1 cellular context compared by ENCODE assay signal in the genomic region with DNA sequence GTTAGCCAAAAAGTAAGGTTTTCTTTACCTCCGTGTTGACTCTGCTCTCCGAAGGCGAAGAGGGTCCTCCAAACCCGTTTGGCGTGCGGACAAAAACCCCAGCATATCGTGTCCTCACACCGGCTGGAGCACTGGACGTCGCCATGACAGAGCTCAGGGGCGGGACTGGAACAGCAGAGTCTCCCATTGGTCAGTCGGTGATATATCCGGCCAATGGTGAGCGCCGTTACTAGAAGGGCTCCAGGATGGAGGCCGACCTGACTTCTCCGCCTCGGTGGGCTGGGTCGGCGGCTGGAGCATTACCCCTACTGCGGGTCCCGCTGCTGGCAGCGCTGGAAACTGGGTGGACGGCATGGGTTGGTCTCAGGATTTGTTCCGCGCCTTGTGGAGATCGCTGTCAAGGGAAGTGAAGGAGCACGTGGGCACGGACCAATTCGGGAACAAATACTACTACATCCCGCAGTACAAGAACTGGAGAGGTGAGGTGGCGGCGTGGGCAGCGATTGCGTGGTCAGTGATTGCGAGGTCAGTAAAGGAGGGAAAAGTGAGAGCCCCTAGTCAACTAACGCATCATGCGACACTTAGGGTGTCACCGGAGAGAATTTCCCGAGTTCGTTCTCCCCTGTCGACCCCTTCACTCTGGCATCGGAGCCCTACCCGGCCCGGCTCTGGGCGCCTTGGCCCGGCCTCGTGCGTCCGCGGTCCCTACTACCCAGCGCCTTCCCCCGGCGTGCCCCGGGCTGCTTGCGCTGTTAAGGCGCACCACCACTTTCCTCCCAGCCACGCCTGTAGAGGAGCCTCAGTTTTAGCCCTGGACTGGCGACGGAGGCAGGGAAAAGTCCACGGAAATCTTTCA.
A peak's percentile ranks its signal among the peaks of the same experiment; 100 is the strongest.
TF ChIP-seq lines count a peak whose summit lies in the region.

A gene with protein sequence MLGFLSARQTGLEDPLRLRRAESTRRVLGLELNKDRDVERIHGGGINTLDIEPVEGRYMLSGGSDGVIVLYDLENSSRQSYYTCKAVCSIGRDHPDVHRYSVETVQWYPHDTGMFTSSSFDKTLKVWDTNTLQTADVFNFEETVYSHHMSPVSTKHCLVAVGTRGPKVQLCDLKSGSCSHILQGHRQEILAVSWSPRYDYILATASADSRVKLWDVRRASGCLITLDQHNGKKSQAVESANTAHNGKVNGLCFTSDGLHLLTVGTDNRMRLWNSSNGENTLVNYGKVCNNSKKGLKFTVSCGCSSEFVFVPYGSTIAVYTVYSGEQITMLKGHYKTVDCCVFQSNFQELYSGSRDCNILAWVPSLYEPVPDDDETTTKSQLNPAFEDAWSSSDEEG (minus strand): TSS at position 167 of the 856 bp plus-strand sequence. CDS start 62 bp downstream, at position 105.
A gene with protein sequence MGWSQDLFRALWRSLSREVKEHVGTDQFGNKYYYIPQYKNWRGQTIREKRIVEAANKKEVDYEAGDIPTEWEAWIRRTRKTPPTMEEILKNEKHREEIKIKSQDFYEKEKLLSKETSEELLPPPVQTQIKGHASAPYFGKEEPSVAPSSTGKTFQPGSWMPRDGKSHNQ (plus strand): TSS at position 302 of the 856 bp plus-strand sequence. CDS start 51 bp downstream, at position 353.

TF ChIP-seq in HepG2, 621 proteins besides CTCF, POLR2A, EP300 and RAD21 (continued from another document and continues in another):
- TF ChIP-seq, protein P1, sequence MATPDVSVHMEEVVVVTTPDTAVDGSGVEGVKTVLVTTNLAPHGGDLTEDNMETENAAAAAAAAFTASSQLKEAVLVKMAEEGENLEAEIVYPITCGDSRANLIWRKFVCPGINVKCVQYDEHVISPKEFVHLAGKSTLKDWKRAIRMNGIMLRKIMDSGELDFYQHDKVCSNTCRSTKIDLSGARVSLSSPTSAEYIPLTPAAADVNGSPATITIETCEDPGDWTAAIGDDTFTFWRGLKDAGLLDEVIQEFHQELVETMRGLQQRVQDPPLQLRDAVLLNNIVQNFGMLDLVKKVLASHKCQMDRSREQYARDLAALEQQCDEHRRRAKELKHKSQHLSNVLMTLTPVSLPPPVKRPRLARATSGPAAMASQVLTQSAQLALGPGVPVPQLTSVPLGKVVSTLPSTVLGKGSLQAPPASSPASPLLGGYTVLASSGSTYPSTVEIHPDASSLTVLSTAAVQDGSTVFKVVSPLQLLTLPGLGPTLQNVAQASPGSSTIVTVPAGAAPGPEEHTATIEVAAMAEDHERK (CRISPR knock-in tag; IDR thresholded peaks at IDR 0.05; ENCODE audit: low read depth) = no peak
- TF ChIP-seq, protein P2, sequence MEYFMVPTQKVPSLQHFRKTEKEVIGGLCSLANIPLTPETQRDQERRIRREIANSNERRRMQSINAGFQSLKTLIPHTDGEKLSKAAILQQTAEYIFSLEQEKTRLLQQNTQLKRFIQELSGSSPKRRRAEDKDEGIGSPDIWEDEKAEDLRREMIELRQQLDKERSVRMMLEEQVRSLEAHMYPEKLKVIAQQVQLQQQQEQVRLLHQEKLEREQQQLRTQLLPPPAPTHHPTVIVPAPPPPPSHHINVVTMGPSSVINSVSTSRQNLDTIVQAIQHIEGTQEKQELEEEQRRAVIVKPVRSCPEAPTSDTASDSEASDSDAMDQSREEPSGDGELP (IDR thresholded peaks at IDR 0.05; ENCODE audit: borderline replicate concordance, low read depth) = peak; percentile 22; the same call in 1 of the 2 replicates
- TF ChIP-seq ZNF230 (CRISPR knock-in tag; IDR thresholded peaks at IDR 0.05) (peak; percentile 72; the same call in 1 of the 2 replicates), ARNTL (CRISPR knock-in tag; IDR thresholded peaks at IDR 0.05) (0 out of 2 replicates have a peak, but pooled peaks have one; percentile 42), MIXL1 (CRISPR knock-in tag; IDR thresholded peaks at IDR 0.05) (no peak), AHR (CRISPR knock-in tag; IDR thresholded peaks at IDR 0.05) (no peak), PHF20 (CRISPR knock-in tag; IDR thresholded peaks at IDR 0.05) (peak; percentile 89), CHD2 (IDR thresholded peaks at IDR 0.05; ENCODE audit: low read depth, low read length) (no peak), RFXANK (CRISPR knock-in tag; IDR thresholded peaks at IDR 0.05) (no peak), ZMYM4 (CRISPR knock-in tag; IDR thresholded peaks at IDR 0.05) (peak; percentile 86), NFKB2 (CRISPR knock-in tag; IDR thresholded peaks at IDR 0.05; ENCODE audit: borderline replicate concordance) (no peak; the same call in 1 of the 2 replicates), SMAD9 (CRISPR knock-in tag; IDR thresholded peaks at IDR 0.05) (no peak), TAF15 (IDR thresholded peaks at IDR 0.05; ENCODE audit: low read depth, low read length, poor library complexity, severe bottlenecking) (no peak), HIVEP1 (CRISPR knock-in tag; IDR thresholded peaks at IDR 0.05) (peak; percentile 2; the same call in 1 of the 2 replicates), KLF6 (CRISPR knock-in tag; IDR thresholded peaks at IDR 0.05) (peak; percentile 61; the same call in 1 of the 2 replicates), SMARCE1 (IDR thresholded peaks at IDR 0.05; ENCODE audit: borderline replicate concordance) (no peak), ARHGAP35 (CRISPR knock-in tag; IDR thresholded peaks at IDR 0.05; ENCODE audit: borderline replicate concordance) (no peak; the same call in 1 of the 2 replicates), ZNF460 (CRISPR knock-in tag; IDR thresholded peaks at IDR 0.05; ENCODE audit: borderline replicate concordance) (0 out of 2 replicates have a peak, but pooled peaks have one; percentile 20)
- TF ChIP-seq, protein P3, sequence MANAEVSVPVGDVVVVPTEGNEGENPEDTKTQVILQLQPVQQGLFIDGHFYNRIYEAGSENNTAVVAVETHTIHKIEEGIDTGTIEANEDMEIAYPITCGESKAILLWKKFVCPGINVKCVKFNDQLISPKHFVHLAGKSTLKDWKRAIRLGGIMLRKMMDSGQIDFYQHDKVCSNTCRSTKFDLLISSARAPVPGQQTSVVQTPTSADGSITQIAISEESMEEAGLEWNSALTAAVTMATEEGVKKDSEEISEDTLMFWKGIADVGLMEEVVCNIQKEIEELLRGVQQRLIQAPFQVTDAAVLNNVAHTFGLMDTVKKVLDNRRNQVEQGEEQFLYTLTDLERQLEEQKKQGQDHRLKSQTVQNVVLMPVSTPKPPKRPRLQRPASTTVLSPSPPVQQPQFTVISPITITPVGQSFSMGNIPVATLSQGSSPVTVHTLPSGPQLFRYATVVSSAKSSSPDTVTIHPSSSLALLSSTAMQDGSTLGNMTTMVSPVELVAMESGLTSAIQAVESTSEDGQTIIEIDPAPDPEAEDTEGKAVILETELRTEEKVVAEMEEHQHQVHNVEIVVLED (CRISPR knock-in tag; IDR thresholded peaks at IDR 0.05; ENCODE audit: borderline replicate concordance) = peak; percentile 51; the same call in 1 of the 2 replicates
- TF ChIP-seq, protein P4, sequence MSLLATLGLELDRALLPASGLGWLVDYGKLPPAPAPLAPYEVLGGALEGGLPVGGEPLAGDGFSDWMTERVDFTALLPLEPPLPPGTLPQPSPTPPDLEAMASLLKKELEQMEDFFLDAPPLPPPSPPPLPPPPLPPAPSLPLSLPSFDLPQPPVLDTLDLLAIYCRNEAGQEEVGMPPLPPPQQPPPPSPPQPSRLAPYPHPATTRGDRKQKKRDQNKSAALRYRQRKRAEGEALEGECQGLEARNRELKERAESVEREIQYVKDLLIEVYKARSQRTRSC (CRISPR knock-in tag; IDR thresholded peaks at IDR 0.05; ENCODE audit: low read depth) = no peak
- TF ChIP-seq, protein P5, sequence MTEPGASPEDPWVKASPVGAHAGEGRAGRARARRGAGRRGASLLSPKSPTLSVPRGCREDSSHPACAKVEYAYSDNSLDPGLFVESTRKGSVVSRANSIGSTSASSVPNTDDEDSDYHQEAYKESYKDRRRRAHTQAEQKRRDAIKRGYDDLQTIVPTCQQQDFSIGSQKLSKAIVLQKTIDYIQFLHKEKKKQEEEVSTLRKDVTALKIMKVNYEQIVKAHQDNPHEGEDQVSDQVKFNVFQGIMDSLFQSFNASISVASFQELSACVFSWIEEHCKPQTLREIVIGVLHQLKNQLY (CRISPR knock-in tag; IDR thresholded peaks at IDR 0.05) = no peak
- TF ChIP-seq, protein P6, sequence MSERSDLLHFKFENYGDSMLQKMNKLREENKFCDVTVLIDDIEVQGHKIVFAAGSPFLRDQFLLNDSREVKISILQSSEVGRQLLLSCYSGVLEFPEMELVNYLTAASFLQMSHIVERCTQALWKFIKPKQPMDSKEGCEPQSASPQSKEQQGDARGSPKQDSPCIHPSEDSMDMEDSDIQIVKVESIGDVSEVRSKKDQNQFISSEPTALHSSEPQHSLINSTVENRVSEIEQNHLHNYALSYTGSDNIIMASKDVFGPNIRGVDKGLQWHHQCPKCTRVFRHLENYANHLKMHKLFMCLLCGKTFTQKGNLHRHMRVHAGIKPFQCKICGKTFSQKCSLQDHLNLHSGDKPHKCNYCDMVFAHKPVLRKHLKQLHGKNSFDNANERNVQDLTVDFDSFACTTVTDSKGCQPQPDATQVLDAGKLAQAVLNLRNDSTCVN (CRISPR knock-in tag; IDR thresholded peaks at IDR 0.05; ENCODE audit: borderline replicate concordance) = peak; percentile 45; the same call in 1 of the 2 replicates
- TF ChIP-seq, protein P7, sequence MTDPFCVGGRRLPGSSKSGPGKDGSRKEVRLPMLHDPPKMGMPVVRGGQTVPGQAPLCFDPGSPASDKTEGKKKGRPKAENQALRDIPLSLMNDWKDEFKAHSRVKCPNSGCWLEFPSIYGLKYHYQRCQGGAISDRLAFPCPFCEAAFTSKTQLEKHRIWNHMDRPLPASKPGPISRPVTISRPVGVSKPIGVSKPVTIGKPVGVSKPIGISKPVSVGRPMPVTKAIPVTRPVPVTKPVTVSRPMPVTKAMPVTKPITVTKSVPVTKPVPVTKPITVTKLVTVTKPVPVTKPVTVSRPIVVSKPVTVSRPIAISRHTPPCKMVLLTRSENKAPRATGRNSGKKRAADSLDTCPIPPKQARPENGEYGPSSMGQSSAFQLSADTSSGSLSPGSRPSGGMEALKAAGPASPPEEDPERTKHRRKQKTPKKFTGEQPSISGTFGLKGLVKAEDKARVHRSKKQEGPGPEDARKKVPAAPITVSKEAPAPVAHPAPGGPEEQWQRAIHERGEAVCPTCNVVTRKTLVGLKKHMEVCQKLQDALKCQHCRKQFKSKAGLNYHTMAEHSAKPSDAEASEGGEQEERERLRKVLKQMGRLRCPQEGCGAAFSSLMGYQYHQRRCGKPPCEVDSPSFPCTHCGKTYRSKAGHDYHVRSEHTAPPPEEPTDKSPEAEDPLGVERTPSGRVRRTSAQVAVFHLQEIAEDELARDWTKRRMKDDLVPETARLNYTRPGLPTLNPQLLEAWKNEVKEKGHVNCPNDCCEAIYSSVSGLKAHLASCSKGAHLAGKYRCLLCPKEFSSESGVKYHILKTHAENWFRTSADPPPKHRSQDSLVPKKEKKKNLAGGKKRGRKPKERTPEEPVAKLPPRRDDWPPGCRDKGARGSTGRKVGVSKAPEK (CRISPR knock-in tag; IDR thresholded peaks at IDR 0.05; ENCODE audit: borderline replicate concordance) = no peak
- TF ChIP-seq, protein P8, sequence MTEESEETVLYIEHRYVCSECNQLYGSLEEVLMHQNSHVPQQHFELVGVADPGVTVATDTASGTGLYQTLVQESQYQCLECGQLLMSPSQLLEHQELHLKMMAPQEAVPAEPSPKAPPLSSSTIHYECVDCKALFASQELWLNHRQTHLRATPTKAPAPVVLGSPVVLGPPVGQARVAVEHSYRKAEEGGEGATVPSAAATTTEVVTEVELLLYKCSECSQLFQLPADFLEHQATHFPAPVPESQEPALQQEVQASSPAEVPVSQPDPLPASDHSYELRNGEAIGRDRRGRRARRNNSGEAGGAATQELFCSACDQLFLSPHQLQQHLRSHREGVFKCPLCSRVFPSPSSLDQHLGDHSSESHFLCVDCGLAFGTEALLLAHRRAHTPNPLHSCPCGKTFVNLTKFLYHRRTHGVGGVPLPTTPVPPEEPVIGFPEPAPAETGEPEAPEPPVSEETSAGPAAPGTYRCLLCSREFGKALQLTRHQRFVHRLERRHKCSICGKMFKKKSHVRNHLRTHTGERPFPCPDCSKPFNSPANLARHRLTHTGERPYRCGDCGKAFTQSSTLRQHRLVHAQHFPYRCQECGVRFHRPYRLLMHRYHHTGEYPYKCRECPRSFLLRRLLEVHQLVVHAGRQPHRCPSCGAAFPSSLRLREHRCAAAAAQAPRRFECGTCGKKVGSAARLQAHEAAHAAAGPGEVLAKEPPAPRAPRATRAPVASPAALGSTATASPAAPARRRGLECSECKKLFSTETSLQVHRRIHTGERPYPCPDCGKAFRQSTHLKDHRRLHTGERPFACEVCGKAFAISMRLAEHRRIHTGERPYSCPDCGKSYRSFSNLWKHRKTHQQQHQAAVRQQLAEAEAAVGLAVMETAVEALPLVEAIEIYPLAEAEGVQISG (CRISPR knock-in tag; IDR thresholded peaks at IDR 0.05) = peak; percentile 16; the same call in 1 of the 2 replicates
- TF ChIP-seq, protein P9, sequence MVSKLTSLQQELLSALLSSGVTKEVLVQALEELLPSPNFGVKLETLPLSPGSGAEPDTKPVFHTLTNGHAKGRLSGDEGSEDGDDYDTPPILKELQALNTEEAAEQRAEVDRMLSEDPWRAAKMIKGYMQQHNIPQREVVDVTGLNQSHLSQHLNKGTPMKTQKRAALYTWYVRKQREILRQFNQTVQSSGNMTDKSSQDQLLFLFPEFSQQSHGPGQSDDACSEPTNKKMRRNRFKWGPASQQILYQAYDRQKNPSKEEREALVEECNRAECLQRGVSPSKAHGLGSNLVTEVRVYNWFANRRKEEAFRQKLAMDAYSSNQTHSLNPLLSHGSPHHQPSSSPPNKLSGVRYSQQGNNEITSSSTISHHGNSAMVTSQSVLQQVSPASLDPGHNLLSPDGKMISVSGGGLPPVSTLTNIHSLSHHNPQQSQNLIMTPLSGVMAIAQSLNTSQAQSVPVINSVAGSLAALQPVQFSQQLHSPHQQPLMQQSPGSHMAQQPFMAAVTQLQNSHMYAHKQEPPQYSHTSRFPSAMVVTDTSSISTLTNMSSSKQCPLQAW (CRISPR knock-in tag; IDR thresholded peaks at IDR 0.05) = 0 out of 2 replicates have a peak, but pooled peaks have one; percentile 23
- TF ChIP-seq, protein P10, sequence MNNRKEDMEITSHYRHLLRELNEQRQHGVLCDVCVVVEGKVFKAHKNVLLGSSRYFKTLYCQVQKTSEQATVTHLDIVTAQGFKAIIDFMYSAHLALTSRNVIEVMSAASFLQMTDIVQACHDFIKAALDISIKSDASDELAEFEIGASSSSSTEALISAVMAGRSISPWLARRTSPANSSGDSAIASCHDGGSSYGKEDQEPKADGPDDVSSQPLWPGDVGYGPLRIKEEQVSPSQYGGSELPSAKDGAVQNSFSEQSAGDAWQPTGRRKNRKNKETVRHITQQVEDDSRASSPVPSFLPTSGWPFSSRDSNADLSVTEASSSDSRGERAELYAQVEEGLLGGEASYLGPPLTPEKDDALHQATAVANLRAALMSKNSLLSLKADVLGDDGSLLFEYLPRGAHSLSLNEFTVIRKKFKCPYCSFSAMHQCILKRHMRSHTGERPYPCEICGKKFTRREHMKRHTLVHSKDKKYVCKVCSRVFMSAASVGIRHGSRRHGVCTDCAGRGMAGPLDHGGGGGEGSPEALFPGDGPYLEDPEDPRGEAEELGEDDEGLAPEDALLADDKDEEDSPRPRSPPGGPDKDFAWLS (CRISPR knock-in tag; IDR thresholded peaks at IDR 0.05; ENCODE audit: borderline replicate concordance) = no peak
